Comparison of ENCODE assay signal across 29 cellular contexts in the genomic region with DNA sequence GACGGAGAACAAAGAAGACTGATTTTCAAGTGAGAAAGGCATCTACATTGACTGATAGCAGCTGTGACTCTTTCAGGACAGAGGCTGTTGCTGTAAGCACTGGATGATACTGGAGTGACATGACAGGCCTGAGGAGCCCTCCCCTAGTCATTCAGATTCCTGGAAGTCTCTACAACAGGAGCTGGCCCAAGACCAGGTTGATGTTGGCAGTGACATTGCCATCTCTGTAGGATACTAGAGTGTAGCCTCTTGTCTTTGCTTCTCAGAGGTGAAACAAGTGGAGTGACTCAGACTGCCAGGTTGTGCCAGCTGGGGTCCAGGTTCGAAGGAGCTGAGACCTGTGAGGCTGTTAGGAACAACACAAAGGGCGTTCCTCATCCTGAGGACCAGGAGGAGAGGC.
"Had no signal": no experiment of that assay in that cellular context is flagged by ENCODE, and none has a peak within 500 bp of the region (broad histone marks: within the 10 kb centered on the region; RNA-seq: fewer than 3 reads in every experiment).

No MANE protein-coding gene starts in this region.

- DNase-seq: colonic mucosa; effector CD8-positive, alpha-beta T cell; endodermal cell; foreskin keratinocyte; heart left ventricle; islet precursor cell; kidney glomerular epithelial cell; left colon; mesenchymal stem cell; mucosa of descending colon; naive B cell; stimulated activated CD4-positive, alpha-beta T cell treated with anti-CD3 and anti-CD28 coated beads, Interleukin-2, amount 100 ng/mL, for 24 hours; stimulated activated CD4-positive, alpha-beta T cell treated with anti-CD3 and anti-CD28 coated beads, Interleukin-4, amount 100 ng/mL, for 24 hours; stimulated activated naive CD4-positive, alpha-beta T cell treated with Interleukin-2 at 50 U/mL for 16 hours; stomach; tibial artery; upper lobe of left lung had no signal

- H3K27ac ChIP-seq: colonic mucosa, epithelial cell of prostate, foreskin keratinocyte, gastroesophageal sphincter, heart left ventricle, hepatocyte, neutrophil, parathyroid adenoma, prostate gland, right atrium auricular region, stomach, tibial artery, upper lobe of left lung had no signal

- H3K36me3 ChIP-seq: colonic mucosa, gastroesophageal sphincter, heart left ventricle, neutrophil, prostate gland, right atrium auricular region, stomach, tibial artery, upper lobe of left lung had no signal

- H3K9me3 ChIP-seq: colonic mucosa, gastroesophageal sphincter, heart left ventricle, mucosa of descending colon, neutrophil, prostate gland, right atrium auricular region, stomach, tibial artery, upper lobe of left lung had no signal

- H3K4me1 ChIP-seq: colonic mucosa, foreskin keratinocyte, gastroesophageal sphincter, heart left ventricle, parathyroid adenoma, prostate gland, right atrium auricular region, stomach, tibial artery, upper lobe of left lung had no signal

- H3K4me3 ChIP-seq: colonic mucosa, gastroesophageal sphincter, heart left ventricle, hepatocyte, mucosa of descending colon, prostate gland, right atrium auricular region, smooth muscle cell, stomach, tibial artery, upper lobe of left lung had no signal

- ATAC-seq: esophagus mucosa; foreskin keratinocyte; gastroesophageal sphincter; left colon; mucosa of descending colon; natural killer cell treated with Interleukin-12 subunit alpha and Interleukin-12 subunit beta and Interleukin-15 and Interleukin-18, amount 100 ng/mL, for 72 hours; sciatic nerve; stimulated activated effector memory CD8-positive, alpha-beta T cell treated with anti-CD3 and anti-CD28 coated beads, Interleukin-12 subunit alpha, Interleukin-12 subunit beta, amount 100 ng/mL, for 72 hours had no signal

- H3K27me3 ChIP-seq: colonic mucosa, gastroesophageal sphincter, heart left ventricle, hepatocyte, neutrophil, right atrium auricular region, stomach, upper lobe of left lung had no signal
